Comparison of ENCODE assay signal across 8 cellular contexts in genomic region chr2:231674587-231675334, GRCh38. TPM values are rescaled to one million over a fixed set of nuclear protein-coding genes. Genes with fewer than 3 reads are reported as not detected.
DNase-seq lines count a peak whose midpoint lies in the region; ATAC-seq and TF ChIP-seq lines count a peak whose summit lies in the region.

No MANE protein-coding gene starts in this region.

- no peak overlapping the region for H3K4me3 ChIP-seq in effector memory CD4-positive, alpha-beta T cell (ENCODE audit: insufficient read depth, low read depth, low read length, poor library complexity, severe bottlenecking)

- H3K27ac Mint-ChIP-seq in mesothelial cell of epicardium, result no peak overlapping the region

- no peak overlapping the region for H3K4me3 Mint-ChIP-seq in mesothelial cell of epicardium

- no peaks in the 10 kb centered on the region for H3K27me3 Mint-ChIP-seq in mesothelial cell of epicardium (ENCODE audit: low read depth)

- TF ChIP-seq CTCF in mesothelial cell of epicardium (IDR thresholded peaks at IDR 0.05; ENCODE audit: unreplicated experiment), result peak; percentile 55

- H3K36me3 Mint-ChIP-seq in mesothelial cell of epicardium, result no peaks in the 10 kb centered on the region

- DNase-seq in NCI-H1105 (lab: John Stamatoyannopoulos, UW) (peak; percentile 17), NCI-H1105 treated with DMSO at 0.1 percent for 48 hours (lab: John Stamatoyannopoulos, UW) (no peak), NCI-H510A treated with DMSO at 0.1 percent for 48 hours (lab: John Stamatoyannopoulos, UW) (peak; percentile 81), mesothelial cell of epicardium (ENCODE audit: low spot score in 2 of 2, unreplicated experiment in 2 of 2) (peak in 1 of 2 experiments; percentile 74)
- DNase-seq in activated CD4-positive, alpha-beta T cell treated with anti-CD3 and anti-CD28 coated beads, Interleukin-2, amount 50 U/mL, for 4 hours, result peak; percentile 50 to 53
- peak in 2 of 3 donors; percentile 18 to 24 for DNase-seq in effector memory CD4-positive, alpha-beta T cell
- peak; percentile 84 for DNase-seq in stimulated activated CD8-positive, alpha-beta memory T cell treated with anti-CD3 and anti-CD28 coated beads, Interleukin-4, amount 100 ng/mL, for 48 hours

- no peaks in the 10 kb centered on the region for H3K27me3 ChIP-seq in effector memory CD4-positive, alpha-beta T cell (replicated peaks; ENCODE audit: control insufficient read depth, insufficient read depth, low read length, poor library complexity, severe bottlenecking)

- H3K9me3 ChIP-seq in effector memory CD4-positive, alpha-beta T cell (ENCODE audit: control insufficient read depth, low read length), result no peaks in the 10 kb centered on the region

- no peaks in the 10 kb centered on the region for H3K36me3 ChIP-seq in effector memory CD4-positive, alpha-beta T cell (ENCODE audit: control insufficient read depth, insufficient read depth, low read length)

- no peaks in the 10 kb centered on the region for H3K4me1 ChIP-seq in effector memory CD4-positive, alpha-beta T cell (ENCODE audit: control insufficient read depth, insufficient read depth, low read length, poor library complexity, severe bottlenecking)

- no peaks in the 10 kb centered on the region for H3K9me3 Mint-ChIP-seq in mesothelial cell of epicardium

- no peak overlapping the region for H3K27ac ChIP-seq in effector memory CD4-positive, alpha-beta T cell (ENCODE audit: insufficient read depth, low read length, poor library complexity, severe bottlenecking)

- peak; percentile 24 for ATAC-seq in HG02763 (IDR thresholded peaks at IDR 0.05; ENCODE audit: unreplicated experiment)

- H3K4me1 Mint-ChIP-seq in mesothelial cell of epicardium, result peaks cover 32% of the 10 kb centered on the region

RNA-seq across cellular contexts. Expression of gene PTMA, which starts 33.6 kb away (rescaled TPM):
- 1,098 to 1,149 TPM (median 1,136 TPM) in 3 replicates for total RNA-seq in mesothelial cell of epicardium
